26 cellular contexts compared by ENCODE assay signal in the genomic region with DNA sequence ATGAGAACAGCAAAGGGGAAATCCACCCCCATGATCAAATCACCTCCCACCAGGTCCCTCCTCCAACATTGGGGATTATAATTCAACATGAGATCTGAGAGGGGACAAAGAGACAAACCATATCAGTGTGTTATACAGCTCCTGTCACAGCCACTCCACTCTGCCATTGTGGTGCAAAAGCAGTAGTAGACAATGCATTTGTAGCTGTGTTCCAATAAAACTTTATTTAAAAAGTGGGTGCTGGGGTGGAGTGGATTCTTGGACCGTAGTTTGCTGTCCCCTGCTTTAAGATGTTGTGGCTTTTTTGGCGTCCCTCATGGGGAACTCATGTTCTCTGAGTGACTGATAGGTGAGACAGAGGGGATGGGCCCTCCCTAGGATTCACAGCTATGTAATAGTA.
DNase-seq lines count a peak whose midpoint lies in the region; ATAC-seq, FAIRE-seq and TF ChIP-seq lines count a peak whose summit lies in the region.
"Had no signal": no experiment of that assay in that cellular context is flagged by ENCODE, and none has a peak within 500 bp of the region (broad histone marks: within the 10 kb centered on the region; RNA-seq: fewer than 3 reads in every experiment).

No MANE protein-coding gene starts in this region.

- no peak overlapping the region for H3K14ac ChIP-seq in IMR-90 (replicated peaks; ENCODE audit: low read depth, low read length)

- no peak overlapping the region for H3K4ac ChIP-seq in IMR-90 (ENCODE audit: low read depth, low read length)

- ATAC-seq in IMR-90 (ENCODE audit: low read depth) (no peak), K562 (no peak), GM21576 (IDR thresholded peaks at IDR 0.05; ENCODE audit: unreplicated experiment) (no peak)

- H3K4me3 ChIP-seq in IMR-90 (ENCODE audit: insufficient read depth, low read depth, low read length) (no peak overlapping the region), astrocyte (ENCODE audit: insufficient read depth, low read depth, low read length) (no peak overlapping the region), K562 (no peak overlapping the region), neural progenitor cell (no peak overlapping the region), sigmoid colon (no peak overlapping the region)
- H3K4me3 ChIP-seq: BLaER1 treated with 17β-estradiol and CSF1 and Interleukin-3, amounts not matched to agents 10 nM and 100 nM had no signal

- WGBS in IMR-90 (ENCODE audit: extremely low coverage in 2 of 2, insufficient read length in 1 of 2), 2 experiments: no CpG with 5 or more reads among the region's 2 CpGs
- WGBS in K562 (ENCODE audit: insufficient coverage, low coverage, missing lambda C conversion rate): 20% methylated on average over 2 of the region's 2 CpGs
- WGBS in sigmoid colon, 2 donors: 69 to 94% methylated on average over 2 of the region's 2 CpGs

- dilution Hi-C loops in IMR-90 (cut with HindIII; ENCODE audit: low sequenced_read_pairs, unreplicated experiment): no loop called here

- H3F3A ChIP-seq in neural progenitor cell (ENCODE audit: low read depth): no peaks in the 10 kb centered on the region

- H4K20me1 ChIP-seq in IMR-90 (ENCODE audit: insufficient read depth, low read length) (no peaks in the 10 kb centered on the region), astrocyte (ENCODE audit: insufficient read depth, low read length) (no peaks in the 10 kb centered on the region), K562 (replicated peaks; ENCODE audit: control insufficient read depth, insufficient read depth, low read length) (no peaks in the 10 kb centered on the region), neural progenitor cell (ENCODE audit: low read depth) (no peaks in the 10 kb centered on the region)
- H4K20me1 ChIP-seq: BLaER1 treated with 17β-estradiol and CSF1 and Interleukin-3, amounts not matched to agents 10 nM and 100 nM had no signal

- H3K9me3 Mint-ChIP-seq in astrocyte (ENCODE audit: unreplicated experiment) (peaks cover 3% of the 10 kb centered on the region), neural progenitor cell (peaks cover 2% of the 10 kb centered on the region)
- H3K9me3 Mint-ChIP-seq: CD4-positive, alpha-beta T cell had no signal

- peaks cover 5% of the 10 kb centered on the region for H3K4me1 Mint-ChIP-seq in astrocyte (ENCODE audit: low read depth, unreplicated experiment)
- peaks cover under 1% of the 10 kb centered on the region for H3K4me1 Mint-ChIP-seq in neural progenitor cell
- H3K4me1 Mint-ChIP-seq: B cell; CD8-positive, alpha-beta memory T cell had no signal

- H2AK5ac ChIP-seq in IMR-90 (ENCODE audit: low read depth, low read length): no peak overlapping the region

- H2AFZ ChIP-seq in IMR-90 (replicated peaks; ENCODE audit: low read length, poor library complexity): no peak overlapping the region
- no peak overlapping the region for H2AFZ ChIP-seq in astrocyte (ENCODE audit: low read depth, low read length)
- peak overlapping the region; percentile 67 for H2AFZ ChIP-seq in K562 (ENCODE audit: low read depth, low read length)
- peak overlapping the region; percentile 4 for H2AFZ ChIP-seq in neural progenitor cell (replicated peaks)

- TF ChIP-seq POLR2A in IMR-90 (IDR thresholded peaks at IDR 0.05; ENCODE audit: low read depth, low read length) (no peak), K562 (conservative IDR thresholded peaks at IDR 0.05) (no peak), sigmoid colon (IDR thresholded peaks at IDR 0.05) (no peak)

- no peak overlapping the region for H2BK15ac ChIP-seq in IMR-90 (ENCODE audit: low read depth, low read length)

- intact Hi-C loops in IMR-90 (cut with micrococcal nuclease) (no loop called here), K562 (cut with micrococcal nuclease) (no loop called here), sigmoid colon (cut with DNase I) (no loop called here)

- no peak overlapping the region for H2BK20ac ChIP-seq in IMR-90 (ENCODE audit: low read depth, low read length)

- no peaks in the 10 kb centered on the region for H3K79me2 ChIP-seq in astrocyte (ENCODE audit: insufficient read depth, low read length)
- no peaks in the 10 kb centered on the region for H3K79me2 ChIP-seq in K562 (ENCODE audit: control insufficient read depth, insufficient read depth, low read length)
- no peaks in the 10 kb centered on the region for H3K79me2 ChIP-seq in neural progenitor cell (ENCODE audit: low read depth)

- H3K4me2 ChIP-seq in IMR-90 (ENCODE audit: low read depth, low read length): no peak overlapping the region
- H3K4me2 ChIP-seq in astrocyte (ENCODE audit: low read length): no peak overlapping the region
- H3K4me2 ChIP-seq in K562 (ENCODE audit: insufficient read depth, low read length): no peak overlapping the region
- H3K4me2 ChIP-seq in neural progenitor cell: no peak overlapping the region
- H3K4me2 ChIP-seq: BLaER1 treated with 17β-estradiol and CSF1 and Interleukin-3, amounts not matched to agents 10 nM and 100 nM had no signal

- FAIRE-seq in astrocyte (lab: Jason Lieb, UNC) (no peak), K562 (lab: Jason Lieb, UNC) (no peak)
- FAIRE-seq: A204.1, GM12891, GM19239 had no signal

- no peak for TF ChIP-seq CTCF in IMR-90 (conservative IDR thresholded peaks at IDR 0.05; ENCODE audit: low read depth, low read length)
- no peak for TF ChIP-seq CTCF in astrocyte (IDR thresholded peaks at IDR 0.05; ENCODE audit: insufficient read depth, low read depth, low read length)
- no peak for TF ChIP-seq CTCF in K562 (IDR thresholded peaks at IDR 0.05 in 2 of 3, conservative IDR thresholded peaks at IDR 0.05 in 1 of 3; ENCODE audit: insufficient read depth in 2 of 3, low read depth in 1 of 3, low read length in 3 of 3)
- no peak for TF ChIP-seq CTCF in neural progenitor cell (IDR thresholded peaks at IDR 0.05)
- no peak for TF ChIP-seq CTCF in sigmoid colon (IDR thresholded peaks at IDR 0.05)

- H3K27me3 ChIP-seq in IMR-90 (ENCODE audit: control insufficient read depth, insufficient read depth, low read length) (no peaks in the 10 kb centered on the region), astrocyte (ENCODE audit: insufficient read depth, low read length) (no peaks in the 10 kb centered on the region), K562 (ENCODE audit: control insufficient read depth in 2 of 2, insufficient read depth in 2 of 2, low read length in 2 of 2) (no peaks in the 10 kb centered on the region), neural progenitor cell (no peaks in the 10 kb centered on the region), sigmoid colon (no peaks in the 10 kb centered on the region)
- H3K27me3 ChIP-seq: BLaER1 treated with 17β-estradiol and CSF1 and Interleukin-3, amounts not matched to agents 10 nM and 100 nM had no signal

- H4K8ac ChIP-seq in IMR-90 (ENCODE audit: low read depth in 2 of 2, low read length in 2 of 2): no peak overlapping the region

- DNase-seq in IMR-90: no peak
- DNase-seq in astrocyte (ENCODE audit: low read depth): no peak
- DNase-seq in K562 (ENCODE audit: extremely low read depth in 1 of 4, low spot score in 3 of 4): no peak
- no peak for DNase-seq in neural progenitor cell (ENCODE audit: low spot score)
- DNase-seq in sigmoid colon: no peak
- no peak for DNase-seq in NCI-H1694 (lab: John Stamatoyannopoulos, UW)
- DNase-seq: 8988T; ACHN; AML-193; CD4-positive, alpha-beta T cell; CD8-positive, alpha-beta memory T cell; COR-L47; DMS 273 treated with DMSO at 0.1 percent for 48 hours; DMS153; DMS53; DMS79; DND-41; EL; GDM1 had no signal

- peak overlapping the region; percentile 15; the same call in 1 of the 2 replicates for H2BK120ac ChIP-seq in IMR-90 (ENCODE audit: low read depth, low read length)

- TF ChIP-seq RAD21 in IMR-90 (IDR thresholded peaks at IDR 0.05; ENCODE audit: low read length) (no peak), K562 (CRISPR knock-in tag; conservative IDR thresholded peaks at IDR 0.05 in 1 of 2, IDR thresholded peaks at IDR 0.05 in 1 of 2) (no peak)

- no peaks in the 10 kb centered on the region for H3K9me3 ChIP-seq in IMR-90 (ENCODE audit: control insufficient read depth, insufficient read depth, low read length)
- no peaks in the 10 kb centered on the region for H3K9me3 ChIP-seq in astrocyte (ENCODE audit: insufficient read depth, low read depth, low read length)
- H3K9me3 ChIP-seq in K562 (replicated peaks; ENCODE audit: control insufficient read depth, insufficient read depth, low read depth, low read length): no peaks in the 10 kb centered on the region; the same call in 1 of the 2 replicates
- no peaks in the 10 kb centered on the region for H3K9me3 ChIP-seq in neural progenitor cell (ENCODE audit: low read depth)
- no peaks in the 10 kb centered on the region for H3K9me3 ChIP-seq in sigmoid colon

- H3K4me3 Mint-ChIP-seq in astrocyte (ENCODE audit: unreplicated experiment) (peak overlapping the region; percentile 14), neural progenitor cell (no peak overlapping the region)
- H3K4me3 Mint-ChIP-seq: B cell; CD4-positive, alpha-beta T cell; CD8-positive, alpha-beta memory T cell had no signal

- no peak overlapping the region for H3K23ac ChIP-seq in IMR-90 (ENCODE audit: low read depth, low read length)

- H3K36me3 ChIP-seq in IMR-90 (ENCODE audit: control insufficient read depth, insufficient read depth, low read length) (no peaks in the 10 kb centered on the region), astrocyte (ENCODE audit: insufficient read depth, low read length) (no peaks in the 10 kb centered on the region), K562 (ENCODE audit: control insufficient read depth, insufficient read depth, low read length) (no peaks in the 10 kb centered on the region), neural progenitor cell (no peaks in the 10 kb centered on the region), sigmoid colon (no peaks in the 10 kb centered on the region)
- H3K36me3 ChIP-seq: BLaER1 treated with 17β-estradiol and CSF1 and Interleukin-3, amounts not matched to agents 10 nM and 100 nM had no signal

- no peak overlapping the region; the same call in 1 of the 2 replicates for H4K91ac ChIP-seq in IMR-90 (ENCODE audit: insufficient read depth, low read depth, low read length)

- H3K4me1 ChIP-seq in IMR-90 (ENCODE audit: control insufficient read depth, insufficient read depth, low read length) (peaks cover 4% of the 10 kb centered on the region; the same call in 1 of the 2 replicates), astrocyte (ENCODE audit: insufficient read depth, low read length) (no peaks in the 10 kb centered on the region), K562 (replicated peaks in 1 of 2; ENCODE audit: control insufficient read depth in 2 of 2, insufficient read depth in 2 of 2, low read length in 2 of 2) (no peaks in the 10 kb centered on the region; a peak in 1 of 5 replicates), neural progenitor cell (no peaks in the 10 kb centered on the region), sigmoid colon (no peaks in the 10 kb centered on the region)

- no peak overlapping the region for H3K18ac ChIP-seq in IMR-90 (ENCODE audit: low read depth, low read length)

- TF ChIP-seq EP300 in K562 (IDR thresholded peaks at IDR 0.05; ENCODE audit: low read length) (no peak), sigmoid colon (IDR thresholded peaks at IDR 0.05) (no peak)

- H3K36me3 Mint-ChIP-seq in astrocyte (ENCODE audit: low read depth, unreplicated experiment) (no peaks in the 10 kb centered on the region), neural progenitor cell (no peaks in the 10 kb centered on the region)
- H3K36me3 Mint-ChIP-seq: CD8-positive, alpha-beta memory T cell had no signal

- CTCF ChIA-PET in IMR-90 (lab: Yijun Ruan, JAX) (interaction anchor here (0.6 kb wide), 1 partner anchor 830 kb away, joined by 3 read pairs; no protein-coding TSS in a partner anchor), K562 (lab: Yijun Ruan, JAX; ENCODE audit: low intra/inter-chr PET ratio) (no interaction called here)

- H3K9ac ChIP-seq in IMR-90 (ENCODE audit: low read depth, low read length): no peak overlapping the region
- H3K9ac ChIP-seq in astrocyte (ENCODE audit: low read length): no peak overlapping the region
- H3K9ac ChIP-seq in K562 (ENCODE audit: insufficient read depth in 1 of 2, low read depth in 2 of 2, low read length in 2 of 2): no peak overlapping the region
- H3K9ac ChIP-seq in neural progenitor cell: no peak overlapping the region
- H3K9ac ChIP-seq: BLaER1 treated with 17β-estradiol and CSF1 and Interleukin-3, amounts not matched to agents 10 nM and 100 nM had no signal

- POLR2A ChIA-PET in IMR-90 (lab: Charles Lee; ENCODE audit: unreplicated experiment) (interaction anchor here (0.7 kb wide), 1 partner anchor 439 kb away, joined by 3 read pairs; no protein-coding TSS in a partner anchor), K562 (lab: Yijun Ruan, JAX) (interaction anchor here (0.7 to 2.2 kb wide), 2 partner anchors 11 to 204 kb away, joined by 4 to 6 read pairs; no protein-coding TSS in a partner anchor)

- H3K56ac ChIP-seq in IMR-90 (ENCODE audit: extremely low read depth, insufficient read depth, low read length): no peak overlapping the region

- no peak overlapping the region for H2BK5ac ChIP-seq in IMR-90 (ENCODE audit: low read depth, low read length, poor library complexity, severe bottlenecking)

- no peaks in the 10 kb centered on the region for H3K79me1 ChIP-seq in IMR-90 (ENCODE audit: low read depth in 1 of 2, low read length in 2 of 2)

- BruUV-seq in IMR-90 (replicated peaks; lab: Mats Ljungman, UMichigan) (no TSS peak), K562 (replicated peaks; lab: Mats Ljungman, UMichigan) (no TSS peak)

- H3K27ac ChIP-seq in IMR-90 (ENCODE audit: insufficient read depth, low read length): no peak overlapping the region
- H3K27ac ChIP-seq in astrocyte (ENCODE audit: low read depth, low read length): no peak overlapping the region
- H3K27ac ChIP-seq in K562 (ENCODE audit: extremely low read depth, low read depth, low read length): no peak overlapping the region
- H3K27ac ChIP-seq in neural progenitor cell: no peak overlapping the region
- no peak overlapping the region for H3K27ac ChIP-seq in sigmoid colon
- H3K27ac ChIP-seq: BLaER1 treated with 17β-estradiol and CSF1 and Interleukin-3, amounts not matched to agents 10 nM and 100 nM; C4-2B had no signal

- in situ Hi-C loops in IMR-90 (cut with MboI; ENCODE audit: low sequenced_read_pairs): no loop called here
- in situ Hi-C loops in K562 (cut with MboI): no loop called here

- no peak overlapping the region for H4K5ac ChIP-seq in IMR-90 (ENCODE audit: low read depth, low read length)

- no peak overlapping the region for H3K27ac Mint-ChIP-seq in astrocyte (ENCODE audit: unreplicated experiment)
- H3K27ac Mint-ChIP-seq in neural progenitor cell: no peak overlapping the region
- H3K27ac Mint-ChIP-seq: B cell; CD4-positive, alpha-beta T cell; CD8-positive, alpha-beta memory T cell had no signal

- H3K27me3 Mint-ChIP-seq in astrocyte (ENCODE audit: low read depth, unreplicated experiment) (no peaks in the 10 kb centered on the region), neural progenitor cell (ENCODE audit: insufficient read depth, low read depth) (peaks cover 6% of the 10 kb centered on the region)
- H3K27me3 Mint-ChIP-seq: B cell; CD4-positive, alpha-beta T cell; CD8-positive, alpha-beta memory T cell had no signal

- H3K9me1 ChIP-seq in IMR-90 (ENCODE audit: insufficient read depth, low read length) (no peaks in the 10 kb centered on the region), K562 (ENCODE audit: control insufficient read depth, insufficient read depth, low read length) (no peaks in the 10 kb centered on the region)

- H2AK9ac ChIP-seq in IMR-90 (replicated peaks; ENCODE audit: low read depth, low read length, poor library complexity): no peak overlapping the region

Comparison
In these comparisons a context has a peak if more than half of its experiments do, and no peak if none do; other contexts are left out.
1. H2AFZ ChIP-seq: peak in K562 (single experiment) and neural progenitor cell (single experiment); none in IMR-90 (single experiment) and astrocyte (single experiment).